ENCODE assay signal across 25 cellular contexts in genomic region chr1:205470131-205470530, GRCh38. TPM values are rescaled to one million over a fixed set of nuclear protein-coding genes. Genes with fewer than 3 reads are reported as not detected.
"Had no signal": no experiment of that assay in that cellular context is flagged by ENCODE, and none has a peak within 500 bp of the region (broad histone marks: within the 10 kb centered on the region; RNA-seq: fewer than 3 reads in every experiment).

No MANE protein-coding gene starts in this region.

- H3K27me3 ChIP-seq: breast epithelium had no signal

- H3K4me3 ChIP-seq: adrenal gland, breast epithelium had no signal

- H3K4me1 ChIP-seq: adrenal gland, breast epithelium had no signal

- H3K4me3 Mint-ChIP-seq: activated CD8-positive, alpha-beta T cell treated with anti-CD3 and anti-CD28 coated beads, Interleukin-2, amount 10 ng/mL, durations not matched to agents 7 days and 5 days; activated naive CD8-positive, alpha-beta T cell treated with anti-CD3 and anti-CD28 coated beads, Interleukin-2, amount 10 ng/mL, durations not matched to agents 7 days and 5 days; T-helper 1 cell treated with Interleukin-12 subunit alpha and Interleukin-12 subunit beta and Interleukin-4 antibody, amounts not matched to agents 30 μg/mL and 1 μg/mL, for 36 hours had no signal

- H3K9ac ChIP-seq: KMS-11 had no signal

- H3K4me2 ChIP-seq: KMS-11 had no signal

- H3K36me3 ChIP-seq: adrenal gland, breast epithelium had no signal

- DNase-seq: activated CD4-positive, alpha-beta T cell treated with anti-CD3 and anti-CD28 coated beads for 48 hours; activated CD4-positive, alpha-beta T cell treated with anti-CD3 and anti-CD28 coated beads, Interleukin-2, amount 50 U/mL, for 4 hours; activated CD4-positive, CD25-positive, alpha-beta regulatory T cell treated with anti-CD3 and anti-CD28 coated beads, Interleukin-2, amount 50 U/mL, for 72 hours; activated CD8-positive, alpha-beta memory T cell treated with anti-CD3 and anti-CD28 coated beads, Interleukin-2, amount 50 U/mL, for 48 hours; activated CD8-positive, alpha-beta T cell treated with anti-CD3 and anti-CD28 coated beads, Interleukin-2, amount 10 ng/mL, durations not matched to agents 7 days and 5 days; activated naive CD4-positive, alpha-beta T cell treated with anti-CD3 and anti-CD28 coated beads, Interleukin-2, amount 50 U/mL, for 16 hours; activated naive CD8-positive, alpha-beta T cell treated with anti-CD3 and anti-CD28 coated beads, Interleukin-2, amount 10 ng/mL, durations not matched to agents 7 days and 5 days; activated T-cell treated with anti-CD3 and anti-CD28 coated beads, Interleukin-2, amount 50 U/mL, for 1 hour; adrenal gland; anterior cingulate cortex; caudate nucleus; NCI-H1092; NCI-H1417; NCI-H1694 treated with DMSO at 0.1 percent for 48 hours; NCI-H2029 treated with DMSO at 0.1 percent for 48 hours; NCI-H2171; NCI-H2227 treated with DMSO at 0.1 percent for 48 hours; NCI-H446 treated with DMSO at 0.1 percent for 48 hours; NCI-H524 treated with DMSO at 0.1 percent for 48 hours; NCI-H82; SHP77 had no signal

- H3K27ac Mint-ChIP-seq: activated CD8-positive, alpha-beta T cell treated with anti-CD3 and anti-CD28 coated beads, Interleukin-2, amount 10 ng/mL, durations not matched to agents 7 days and 5 days; activated naive CD8-positive, alpha-beta T cell treated with anti-CD3 and anti-CD28 coated beads, Interleukin-2, amount 10 ng/mL, durations not matched to agents 7 days and 5 days; T-helper 1 cell treated with Interleukin-12 subunit alpha and Interleukin-12 subunit beta and Interleukin-4 antibody, amounts not matched to agents 30 μg/mL and 1 μg/mL, for 36 hours had no signal

- H3K27ac ChIP-seq: adrenal gland, breast epithelium, KMS-11 had no signal

- FAIRE-seq: RCC 7860 had no signal

- H3K9me3 ChIP-seq: adrenal gland, breast epithelium had no signal

- ATAC-seq: activated CD8-positive, alpha-beta T cell treated with anti-CD3 and anti-CD28 coated beads, Interleukin-2, amount 10 ng/mL, durations not matched to agents 7 days and 5 days had no signal

RNA-seq across cellular contexts. Expression of gene BLACAT1, which starts 14.3 kb away (rescaled TPM):
- total RNA-seq: adrenal gland had no signal

RNA-seq across cellular contexts. Expression of gene LEMD1, which starts 48.3 kb away (rescaled TPM):
- total RNA-seq: adrenal gland had no signal
